ENCODE assay signal across 28 cellular contexts in the genomic region with DNA sequence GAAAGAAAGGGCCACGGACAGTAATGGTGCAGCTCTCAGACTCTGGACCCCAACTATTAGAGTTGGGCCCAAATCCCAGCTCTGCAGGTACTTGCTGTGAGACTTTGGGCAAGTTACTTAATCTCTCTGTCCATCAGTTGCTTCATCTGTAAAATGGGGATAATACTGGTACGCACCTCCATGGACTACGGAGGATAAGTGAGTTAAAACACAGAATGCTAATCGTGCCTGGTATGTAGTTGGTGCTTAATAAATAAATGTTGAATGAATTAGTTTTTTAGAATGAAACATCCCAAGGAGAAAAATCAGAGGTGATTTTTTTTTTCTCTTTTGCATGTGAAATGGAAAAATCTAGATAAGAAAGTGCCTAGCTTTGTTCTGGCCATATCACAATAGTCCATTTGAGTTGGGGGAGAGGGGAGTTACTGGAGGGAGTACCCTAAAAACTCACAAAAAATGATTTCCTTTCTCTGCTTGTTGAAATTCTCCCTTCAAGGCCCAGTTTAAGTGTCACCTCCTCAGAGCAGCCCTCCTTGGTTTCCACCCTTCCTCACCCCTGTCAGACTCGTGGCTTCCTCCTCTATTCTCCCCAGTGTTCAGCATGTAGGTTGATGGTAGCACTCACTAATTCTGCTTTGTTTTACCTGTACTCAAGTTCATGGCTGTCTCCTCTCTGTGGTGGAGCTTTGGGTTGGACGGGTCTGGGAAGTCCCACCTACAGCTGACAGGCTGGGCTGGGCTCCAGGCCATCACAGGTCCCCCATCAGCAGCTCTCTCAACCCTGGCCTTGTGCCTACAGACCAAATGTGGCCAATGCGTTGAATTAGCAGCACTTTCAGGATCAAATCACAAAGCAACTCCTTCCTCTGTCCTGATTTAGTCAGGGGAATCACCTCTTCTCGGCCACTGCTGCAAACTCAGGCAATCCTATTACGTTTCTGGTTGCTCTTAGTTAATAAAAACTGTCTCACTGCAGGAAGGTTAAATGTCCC.
DNase-seq lines count a peak whose midpoint lies in the region; ATAC-seq, FAIRE-seq and TF ChIP-seq lines count a peak whose summit lies in the region.
"Had no signal": no experiment of that assay in that cellular context is flagged by ENCODE, and none has a peak within 500 bp of the region (broad histone marks: within the 10 kb centered on the region; RNA-seq: fewer than 3 reads in every experiment).

No MANE protein-coding gene starts in this region.

- intact Hi-C loops in K562 (cut with micrococcal nuclease), result no loop called here

- H3K27ac Mint-ChIP-seq in T-helper 2 cell treated with Interferon-gamma antibody and Interleukin-4, amounts not matched to agents 5 μg/mL and 100 μg/mL, for 36 hours, result peak overlapping the region; percentile 28
- H3K27ac Mint-ChIP-seq in stimulated activated effector memory CD8-positive, alpha-beta T cell treated with anti-CD3 and anti-CD28 coated beads, Interleukin-12 subunit alpha, Interleukin-12 subunit beta, amount 100 ng/mL, for 72 hours, result no peak overlapping the region
- H3K27ac Mint-ChIP-seq: HFFc6 had no signal

- H3K36me3 ChIP-seq in KMS-11 (ENCODE audit: insufficient read depth) (no peaks in the 10 kb centered on the region), K562 (ENCODE audit: control insufficient read depth, insufficient read depth, low read length) (no peaks in the 10 kb centered on the region), right atrium auricular region (no peaks in the 10 kb centered on the region)
- H3K36me3 ChIP-seq: left ventricle myocardium inferior, thoracic aorta had no signal

- H3K79me2 ChIP-seq in KMS-11 (ENCODE audit: insufficient read depth, low read depth) (no peaks in the 10 kb centered on the region), K562 (ENCODE audit: control insufficient read depth, insufficient read depth, low read length) (no peaks in the 10 kb centered on the region)

- no peaks in the 10 kb centered on the region for H3K9me1 ChIP-seq in K562 (ENCODE audit: control insufficient read depth, insufficient read depth, low read length)

- CTCF ChIA-PET in K562 (lab: Yijun Ruan, JAX; ENCODE audit: low intra/inter-chr PET ratio), result no interaction called here

- no peaks in the 10 kb centered on the region for H3K27me3 ChIP-seq in KMS-11 (ENCODE audit: insufficient read depth, low read depth)
- H3K27me3 ChIP-seq in K562 (ENCODE audit: control insufficient read depth in 2 of 2, insufficient read depth in 2 of 2, low read length in 2 of 2), result peaks cover 0 to 10% of the 10 kb centered on the region in 2 experiments; a peak in 3 of 5 replicates
- H3K27me3 ChIP-seq in right atrium auricular region, result no peaks in the 10 kb centered on the region
- H3K27me3 ChIP-seq: body of pancreas had no signal

- H3K4me3 ChIP-seq in KMS-11 (IDR thresholded peaks at IDR 0.05; ENCODE audit: insufficient read depth, low read depth, low read length), result no peak overlapping the region
- H3K4me3 ChIP-seq in K562, result no peak overlapping the region
- H3K4me3 ChIP-seq in right atrium auricular region, result no peak overlapping the region
- H3K4me3 ChIP-seq: body of pancreas, dorsolateral prefrontal cortex, left ventricle myocardium inferior, psoas muscle, thoracic aorta had no signal

- H3K9me3 Mint-ChIP-seq in T-helper 2 cell treated with Interferon-gamma antibody and Interleukin-4, amounts not matched to agents 5 μg/mL and 100 μg/mL, for 36 hours, result no peaks in the 10 kb centered on the region
- H3K9me3 Mint-ChIP-seq in stimulated activated effector memory CD8-positive, alpha-beta T cell treated with anti-CD3 and anti-CD28 coated beads, Interleukin-12 subunit alpha, Interleukin-12 subunit beta, amount 100 ng/mL, for 72 hours, result no peaks in the 10 kb centered on the region
- H3K9me3 Mint-ChIP-seq: HFFc6 had no signal

- in situ Hi-C loops in K562 (cut with MboI), result no loop called here

- H2AFZ ChIP-seq in KMS-11 (ENCODE audit: low read depth), result peak overlapping the region; percentile 69
- H2AFZ ChIP-seq in K562 (ENCODE audit: low read depth, low read length), result no peak overlapping the region

- TF ChIP-seq RAD21 in K562 (CRISPR knock-in tag; conservative IDR thresholded peaks at IDR 0.05 in 1 of 2, IDR thresholded peaks at IDR 0.05 in 1 of 2), result no peak

- H3K9ac ChIP-seq in KMS-11 (0 out of 2 replicates have a peak overlapping the region, but pooled peaks have one; percentile 5), K562 (ENCODE audit: insufficient read depth in 1 of 2, low read depth in 2 of 2, low read length in 2 of 2) (peak overlapping the region in 1 of 2 experiments; percentile 58; a peak in 1 of 4 replicates)

- peaks cover 38% of the 10 kb centered on the region for H3K4me1 Mint-ChIP-seq in T-helper 2 cell treated with Interferon-gamma antibody and Interleukin-4, amounts not matched to agents 5 μg/mL and 100 μg/mL, for 36 hours (ENCODE audit: low read depth)
- H3K4me1 Mint-ChIP-seq in stimulated activated effector memory CD8-positive, alpha-beta T cell treated with anti-CD3 and anti-CD28 coated beads, Interleukin-12 subunit alpha, Interleukin-12 subunit beta, amount 100 ng/mL, for 72 hours, result peaks cover 75% of the 10 kb centered on the region

- no peak overlapping the region for H3K4me3 Mint-ChIP-seq in T-helper 2 cell treated with Interferon-gamma antibody and Interleukin-4, amounts not matched to agents 5 μg/mL and 100 μg/mL, for 36 hours
- peak overlapping the region; percentile 25 for H3K4me3 Mint-ChIP-seq in stimulated activated effector memory CD8-positive, alpha-beta T cell treated with anti-CD3 and anti-CD28 coated beads, Interleukin-12 subunit alpha, Interleukin-12 subunit beta, amount 100 ng/mL, for 72 hours
- H3K4me3 Mint-ChIP-seq: HFFc6 had no signal

- POLR2A ChIA-PET in K562 (lab: Yijun Ruan, JAX), result interaction anchor here (1.0 to 1.1 kb wide), 2 partner anchors 9 to 195 kb away, joined by 4 to 5 read pairs; partner anchors contain the start of gene ADAM17

- FAIRE-seq in K562 (lab: Jason Lieb, UNC), result no peak
- FAIRE-seq: G401.6, HepG2, islet of Langerhans had no signal

- ATAC-seq in K562 (no peak), GM21367 (IDR thresholded peaks at IDR 0.05; ENCODE audit: unreplicated experiment) (no peak), HG03039 (IDR thresholded peaks at IDR 0.05; ENCODE audit: unreplicated experiment) (no peak)
- ATAC-seq in stimulated activated effector memory CD8-positive, alpha-beta T cell treated with anti-CD3 and anti-CD28 coated beads, Interleukin-12 subunit alpha, Interleukin-12 subunit beta, amount 100 ng/mL, for 72 hours, result no peak
- ATAC-seq: body of pancreas; stimulated activated naive CD8-positive, alpha-beta T cell treated with anti-CD3 and anti-CD28 coated beads, Interleukin-15, Interleukin-2, amounts not matched to agents 100 U/mL and 50 U/mL, for 24 hours had no signal

- H4K20me1 ChIP-seq in KMS-11 (ENCODE audit: insufficient read depth) (no peaks in the 10 kb centered on the region), K562 (replicated peaks; ENCODE audit: control insufficient read depth, insufficient read depth, low read length) (peaks cover 3% of the 10 kb centered on the region; the same call in 1 of the 2 replicates)

- H3K36me3 Mint-ChIP-seq in T-helper 2 cell treated with Interferon-gamma antibody and Interleukin-4, amounts not matched to agents 5 μg/mL and 100 μg/mL, for 36 hours (ENCODE audit: low read depth), result peaks cover 1% of the 10 kb centered on the region
- peaks cover 15% of the 10 kb centered on the region for H3K36me3 Mint-ChIP-seq in stimulated activated effector memory CD8-positive, alpha-beta T cell treated with anti-CD3 and anti-CD28 coated beads, Interleukin-12 subunit alpha, Interleukin-12 subunit beta, amount 100 ng/mL, for 72 hours

- 29% methylated on average over 9 of the region's 9 CpGs for WGBS in K562 (ENCODE audit: insufficient coverage, low coverage, missing lambda C conversion rate)

- BruUV-seq in K562 (replicated peaks; lab: Mats Ljungman, UMichigan), result no TSS peak

- H3K9me3 ChIP-seq in K562 (replicated peaks; ENCODE audit: control insufficient read depth, insufficient read depth, low read depth, low read length) (no peaks in the 10 kb centered on the region), right atrium auricular region (no peaks in the 10 kb centered on the region)
- H3K9me3 ChIP-seq: body of pancreas, psoas muscle, thoracic aorta had no signal

- H3K4me2 ChIP-seq in KMS-11 (peak overlapping the region; percentile 52; the same call in 1 of the 2 replicates), K562 (ENCODE audit: insufficient read depth, low read length) (no peak overlapping the region)

- TF ChIP-seq CTCF in KMS-11 (conservative IDR thresholded peaks at IDR 0.05; ENCODE audit: low read depth, low read length), result no peak
- no peak for TF ChIP-seq CTCF in K562 (IDR thresholded peaks at IDR 0.05 in 2 of 3, conservative IDR thresholded peaks at IDR 0.05 in 1 of 3; ENCODE audit: insufficient read depth in 2 of 3, low read depth in 1 of 3, low read length in 3 of 3)
- TF ChIP-seq CTCF in right atrium auricular region (IDR thresholded peaks at IDR 0.05), result no peak

- TF ChIP-seq POLR2A in K562 (conservative IDR thresholded peaks at IDR 0.05), result no peak

- DNase-seq in T-helper 2 cell treated with Interferon-gamma antibody and Interleukin-4, amounts not matched to agents 5 μg/mL and 100 μg/mL, for 36 hours (ENCODE audit: low spot score), result no peak
- DNase-seq in T-helper 2 cell (no peak), K562 (ENCODE audit: extremely low read depth in 1 of 4, low spot score in 3 of 4) (no peak), right atrium auricular region (ENCODE audit: low spot score) (no peak)
- DNase-seq in stimulated activated effector memory CD8-positive, alpha-beta T cell treated with anti-CD3 and anti-CD28 coated beads, Interleukin-12 subunit alpha, Interleukin-12 subunit beta, amount 100 ng/mL, for 72 hours (ENCODE audit: low spot score in 2 of 2), result no peak
- DNase-seq: 8988T; activated naive CD4-positive, alpha-beta T cell; activated T-cell treated with anti-CD3 and anti-CD28 coated beads, Interleukin-2, amount 50 U/mL, for 1 hour; body of pancreas; dorsolateral prefrontal cortex; HFFc6; left ventricle myocardium inferior; NCI-H1048; NCI-H1694; NCI-H2171; NCI-H510A; nucleus accumbens; psoas muscle; SIG-M5; stimulated activated naive CD8-positive, alpha-beta T cell treated with anti-CD3 and anti-CD28 coated beads, Interleukin-15, Interleukin-2, amounts not matched to agents 100 U/mL and 50 U/mL, for 24 hours had no signal

- no peak for TF ChIP-seq EP300 in K562 (IDR thresholded peaks at IDR 0.05; ENCODE audit: low read length)

- H3K27ac ChIP-seq in KMS-11 (peak overlapping the region; percentile 29; the same call in 1 of the 2 replicates), K562 (ENCODE audit: extremely low read depth, low read depth, low read length) (no peak overlapping the region), right atrium auricular region (no peak overlapping the region)
- H3K27ac ChIP-seq: body of pancreas, dorsolateral prefrontal cortex, epithelial cell of prostate, left ventricle myocardium inferior, psoas muscle, thoracic aorta had no signal

- H3K4me1 ChIP-seq in KMS-11 (ENCODE audit: low read depth, poor library complexity, severe bottlenecking), result peaks cover 24% of the 10 kb centered on the region
- H3K4me1 ChIP-seq in K562 (replicated peaks in 1 of 2; ENCODE audit: control insufficient read depth in 2 of 2, insufficient read depth in 2 of 2, low read length in 2 of 2), result peaks cover 30 to 34% of the 10 kb centered on the region in 2 experiments
- peaks cover 0 to 25% of the 10 kb centered on the region in 2 donors for H3K4me1 ChIP-seq in right atrium auricular region

- H3K27me3 Mint-ChIP-seq in T-helper 2 cell treated with Interferon-gamma antibody and Interleukin-4, amounts not matched to agents 5 μg/mL and 100 μg/mL, for 36 hours (ENCODE audit: low read depth), result peaks cover 4% of the 10 kb centered on the region
